In genomic region chr3:40477671-40478070, GRCh38 we compare ENCODE assay signal across 1 cellular context.
TF ChIP-seq lines count a peak whose summit lies in the region.

No MANE protein-coding gene starts in this region.

TF ChIP-seq in GM12878, 131 proteins besides CTCF, POLR2A, EP300 and RAD21:
- no peak for TF ChIP-seq MTA3 (IDR thresholded peaks at IDR 0.05; ENCODE audit: borderline replicate concordance, low read length)
- TF ChIP-seq BCL3 (IDR thresholded peaks at IDR 0.05; ENCODE audit: borderline replicate concordance, insufficient read depth, low read depth, low read length, poor library complexity, severe bottlenecking), result no peak
TF ChIP-seq in GM12878: peak in this region for 0.
